Comparison of ENCODE assay signal across 1 cellular context in the genomic region with DNA sequence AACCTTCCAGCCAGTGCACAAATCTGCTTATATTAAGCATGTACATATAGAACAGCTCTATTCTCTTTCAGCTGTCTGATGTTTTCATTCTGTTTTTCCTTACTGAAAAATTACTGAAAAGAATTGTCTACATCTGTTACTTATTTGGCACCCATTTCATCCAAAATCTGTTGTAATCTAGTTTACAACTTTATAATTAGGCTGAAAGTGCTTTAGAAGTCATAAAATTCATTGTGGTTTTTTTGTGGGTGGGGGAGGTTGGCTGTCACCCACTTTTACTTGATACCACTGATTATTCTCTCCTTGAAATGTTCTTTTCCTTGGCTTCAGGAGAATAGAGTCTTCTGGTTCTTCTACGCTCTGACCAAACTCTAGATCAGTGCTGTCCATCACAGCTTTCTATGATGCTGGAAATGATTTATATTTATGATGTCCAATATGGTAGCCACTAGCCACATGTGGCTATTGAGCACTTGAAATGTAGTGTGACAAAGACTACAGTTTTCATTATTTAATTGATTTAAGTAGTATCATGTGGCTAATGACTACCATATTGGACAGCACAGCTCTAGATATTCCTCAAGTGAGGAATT.
TF ChIP-seq lines count a peak whose summit lies in the region.

No MANE protein-coding gene starts in this region.

TF ChIP-seq in GM12878, 131 proteins besides CTCF, POLR2A, EP300 and RAD21:
- no peak for TF ChIP-seq SUPT20H (IDR thresholded peaks at IDR 0.05; ENCODE audit: borderline replicate concordance, control insufficient read depth, low read depth, low read length)
- TF ChIP-seq, protein P1, sequence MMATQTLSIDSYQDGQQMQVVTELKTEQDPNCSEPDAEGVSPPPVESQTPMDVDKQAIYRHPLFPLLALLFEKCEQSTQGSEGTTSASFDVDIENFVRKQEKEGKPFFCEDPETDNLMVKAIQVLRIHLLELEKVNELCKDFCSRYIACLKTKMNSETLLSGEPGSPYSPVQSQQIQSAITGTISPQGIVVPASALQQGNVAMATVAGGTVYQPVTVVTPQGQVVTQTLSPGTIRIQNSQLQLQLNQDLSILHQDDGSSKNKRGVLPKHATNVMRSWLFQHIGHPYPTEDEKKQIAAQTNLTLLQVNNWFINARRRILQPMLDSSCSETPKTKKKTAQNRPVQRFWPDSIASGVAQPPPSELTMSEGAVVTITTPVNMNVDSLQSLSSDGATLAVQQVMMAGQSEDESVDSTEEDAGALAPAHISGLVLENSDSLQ (IDR thresholded peaks at IDR 0.05) = peak; percentile 25; the same call in 1 of the 2 replicates
TF ChIP-seq in GM12878: peak in this region for 1.
